ENCODE assay signal across 18 cellular contexts in the genomic region with DNA sequence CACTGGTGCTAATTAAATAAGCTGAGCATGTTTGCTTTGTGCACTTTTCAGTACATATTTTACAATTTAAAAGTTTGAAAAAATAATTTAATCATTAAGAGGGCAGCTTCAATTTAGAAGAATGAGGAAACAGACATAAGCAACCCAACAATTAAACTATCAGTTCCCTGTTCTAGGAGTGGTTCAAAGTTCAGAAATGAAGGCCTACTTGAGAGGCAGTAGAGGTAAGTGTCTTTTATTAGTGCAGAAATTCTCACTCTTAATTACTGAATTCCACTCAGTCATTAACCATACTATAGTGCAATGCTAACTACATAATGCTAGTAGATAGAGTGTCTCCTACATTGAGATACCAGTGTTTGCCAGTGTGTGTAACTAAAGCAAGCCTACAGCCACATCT.
"Had no signal": no experiment of that assay in that cellular context is flagged by ENCODE, and none has a peak within 500 bp of the region (broad histone marks: within the 10 kb centered on the region; RNA-seq: fewer than 3 reads in every experiment).

No MANE protein-coding gene starts in this region.

- DNase-seq: KBM-7, MV-4-11, NCI-H1048, NCI-H1105, NCI-H1436 treated with DMSO at 0.1 percent for 48 hours, NCI-H1694, NCI-H187 treated with DMSO at 0.1 percent for 48 hours, NCI-H2029 treated with DMSO at 0.1 percent for 48 hours, NCI-H2171, NCI-H226, NCI-H446, NCI-H510A, NCI-H524 treated with DMSO at 0.1 percent for 48 hours, NCI-H69, NCI-H82, Right ventricle myocardium superior, RPMI8226, SIG-M5 had no signal
